ENCODE assay signal across 8 cellular contexts in genomic region chr1:94045465-94046056, GRCh38.
DNase-seq lines count a peak whose midpoint lies in the region; ATAC-seq and TF ChIP-seq lines count a peak whose summit lies in the region.

No MANE protein-coding gene starts in this region.

- no peaks in the 10 kb centered on the region for H3K9me3 ChIP-seq in BLaER1 treated with 17β-estradiol and CSF1 and Interleukin-3, amounts not matched to agents 10 nM and 100 nM (replicated peaks in 1 of 11)
- H3K9me3 ChIP-seq in transverse colon = no peaks in the 10 kb centered on the region

- peaks cover 0 to 7% (median 0%) of the 10 kb centered on the region in 11 experiments; a peak in 1 of 22 replicates for H3K27me3 ChIP-seq in BLaER1 treated with 17β-estradiol and CSF1 and Interleukin-3, amounts not matched to agents 10 nM and 100 nM
- H3K27me3 ChIP-seq in transverse colon = no peaks in the 10 kb centered on the region

- no peaks in the 10 kb centered on the region for H3K36me3 Mint-ChIP-seq in activated T-helper 17 cell treated with anti-CD3 and anti-CD28 coated beads, Interleukin-2, amount 50 U/mL, for 72 hours (ENCODE audit: low read depth)
- H3K36me3 Mint-ChIP-seq in nephron (ENCODE audit: low read depth) = no peaks in the 10 kb centered on the region

- H3K27ac ChIP-seq in BLaER1 treated with 17β-estradiol and CSF1 and Interleukin-3, amounts not matched to agents 10 nM and 100 nM = no peak overlapping the region
- peak overlapping the region in 3 of 4 donors; percentile 15 to 61 (median 40) for H3K27ac ChIP-seq in transverse colon

- in situ Hi-C loops in transverse colon (cut with MboI; ENCODE audit: low pct_ligation_motif_present in 1 of 4, low pct_unique_long_range_greater_than_20kb in 1 of 4, low sequenced_read_pairs in 3 of 4) = loop anchor here in 1 of 4 donors (25.0 kb wide), 1 partner anchor 417 kb away; no protein-coding TSS in a partner anchor

- peak overlapping the region in 1 of 11 experiments; percentile 19; a peak in 1 of 22 replicates for H3K9ac ChIP-seq in BLaER1 treated with 17β-estradiol and CSF1 and Interleukin-3, amounts not matched to agents 10 nM and 100 nM

- H3K27ac Mint-ChIP-seq in activated T-helper 17 cell treated with anti-CD3 and anti-CD28 coated beads, Interleukin-2, amount 50 U/mL, for 72 hours = no peak overlapping the region
- H3K27ac Mint-ChIP-seq in nephron = peak overlapping the region; percentile 76 to 91 (median 78)

- H3K27me3 Mint-ChIP-seq in activated T-helper 17 cell treated with anti-CD3 and anti-CD28 coated beads, Interleukin-2, amount 50 U/mL, for 72 hours = peaks cover 9% of the 10 kb centered on the region
- H3K27me3 Mint-ChIP-seq in nephron (ENCODE audit: low read depth) = peaks cover 30% of the 10 kb centered on the region

- 31% methylated on average over 22 of the region's 22 CpGs; no CpG with 5 or more reads in 1 of the 2 donors for WGBS in transverse colon (ENCODE audit: low coverage in 1 of 2), 2 donors

- ATAC-seq in GM21786 (IDR thresholded peaks at IDR 0.05; ENCODE audit: unreplicated experiment) (peak; percentile 45), GM21360 (IDR thresholded peaks at IDR 0.05; ENCODE audit: unreplicated experiment) (no peak)
- ATAC-seq in activated T-helper 17 cell treated with anti-CD3 and anti-CD28 coated beads, Interleukin-2, amount 50 U/mL, for 72 hours (replicated peaks) = peak; percentile 50

- H3K36me3 ChIP-seq in BLaER1 treated with 17β-estradiol and CSF1 and Interleukin-3, amounts not matched to agents 10 nM and 100 nM = no peaks in the 10 kb centered on the region
- H3K36me3 ChIP-seq in transverse colon = no peaks in the 10 kb centered on the region

- H3K4me2 ChIP-seq in BLaER1 treated with 17β-estradiol and CSF1 and Interleukin-3, amounts not matched to agents 10 nM and 100 nM = peak overlapping the region; percentile 34 to 66 (median 57); a peak in 20 of 22 replicates

- DNase-seq in NCI-H69 (lab: John Stamatoyannopoulos, UW) (peak; percentile 51), foreskin melanocyte (peak; percentile 91), transverse colon (peak; percentile 71)

- peak; percentile 73 to 80 (median 74) for TF ChIP-seq CTCF in nephron (IDR thresholded peaks at IDR 0.05; ENCODE audit: unreplicated experiment in 3 of 3)
- peak; percentile 52 to 73 (median 62) for TF ChIP-seq CTCF in transverse colon (IDR thresholded peaks at IDR 0.05)

- H3K4me1 Mint-ChIP-seq in activated T-helper 17 cell treated with anti-CD3 and anti-CD28 coated beads, Interleukin-2, amount 50 U/mL, for 72 hours = no peaks in the 10 kb centered on the region
- peaks cover 30% of the 10 kb centered on the region for H3K4me1 Mint-ChIP-seq in nephron

- no peak for TF ChIP-seq EP300 in transverse colon (IDR thresholded peaks at IDR 0.05; ENCODE audit: low read depth)

- peak overlapping the region; percentile 41 for H3K4me3 Mint-ChIP-seq in activated T-helper 17 cell treated with anti-CD3 and anti-CD28 coated beads, Interleukin-2, amount 50 U/mL, for 72 hours
- H3K4me3 Mint-ChIP-seq in nephron = peak overlapping the region; percentile 16 to 66 (median 32)

- intact Hi-C loops in transverse colon (cut with DNase I; ENCODE audit: low total_unique reads) = loop anchor here (10.0 kb wide), 1 partner anchor 199 kb away; no protein-coding TSS in a partner anchor

- peaks cover 10 to 36% (median 26%) of the 10 kb centered on the region in 10 experiments for H3K4me1 ChIP-seq in BLaER1 treated with 17β-estradiol and CSF1 and Interleukin-3, amounts not matched to agents 10 nM and 100 nM
- H3K4me1 ChIP-seq in transverse colon = peaks cover 0 to 5% (median 4%) of the 10 kb centered on the region in 4 donors

- H4K20me1 ChIP-seq in BLaER1 treated with 17β-estradiol and CSF1 and Interleukin-3, amounts not matched to agents 10 nM and 100 nM = no peaks in the 10 kb centered on the region

- no peaks in the 10 kb centered on the region for H3K9me3 Mint-ChIP-seq in activated T-helper 17 cell treated with anti-CD3 and anti-CD28 coated beads, Interleukin-2, amount 50 U/mL, for 72 hours
- no peaks in the 10 kb centered on the region for H3K9me3 Mint-ChIP-seq in nephron

- peak overlapping the region in 3 of 10 experiments; percentile 3 to 20 (median 13); a peak in 4 of 20 replicates for H3K4me3 ChIP-seq in BLaER1 treated with 17β-estradiol and CSF1 and Interleukin-3, amounts not matched to agents 10 nM and 100 nM
- no peak overlapping the region for H3K4me3 ChIP-seq in transverse colon

- TF ChIP-seq POLR2A in transverse colon (IDR thresholded peaks at IDR 0.05) = no peak

Comparison
In these comparisons a context has a peak if more than half of its experiments do, and no peak if none do; other contexts are left out.
1. H3K27ac ChIP-seq: peak in transverse colon (3 of 4); none in BLaER1 treated with 17β-estradiol and CSF1 and Interleukin-3, amounts not matched to agents 10 nM and 100 nM (0 of 11).
2. Peak in every context shown above with its lines, with median percentiles within 50 percentile points of each other: DNase-seq.